8 cellular contexts compared by ENCODE assay signal in the genomic region with DNA sequence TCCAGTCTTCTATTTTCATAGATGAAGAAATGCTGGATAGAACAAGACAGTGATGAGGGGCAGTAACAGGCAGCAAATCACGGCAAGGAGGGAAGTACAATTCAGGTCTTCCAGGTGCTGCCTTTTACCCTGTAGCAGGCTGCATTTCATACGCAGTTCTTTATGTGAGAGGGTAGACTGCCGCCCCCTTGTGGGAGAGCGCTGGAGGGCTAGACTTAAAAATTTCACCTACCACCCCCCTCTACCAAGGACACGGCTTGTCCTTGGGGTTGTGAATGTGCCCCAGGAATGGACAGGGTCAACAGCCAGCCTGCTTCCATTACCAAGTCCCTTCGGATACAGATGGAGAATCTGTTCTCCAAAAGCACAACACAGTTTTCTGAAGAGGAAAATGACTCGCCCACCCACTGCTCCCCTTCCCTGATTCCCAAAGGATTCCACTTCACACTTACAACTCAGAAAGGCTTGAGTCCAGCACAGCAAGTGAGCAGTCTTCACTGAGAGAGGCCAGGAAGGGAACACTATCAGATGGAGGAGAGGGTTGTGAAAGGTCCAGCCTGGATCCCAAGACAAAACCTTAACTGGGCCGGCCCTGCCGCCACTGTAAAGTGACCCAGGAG. TPM values are rescaled to one million over a fixed set of nuclear protein-coding genes. Genes with fewer than 3 reads are reported as not detected.
DNase-seq lines count a peak whose midpoint lies in the region; ATAC-seq and TF ChIP-seq lines count a peak whose summit lies in the region.

No MANE protein-coding gene starts in this region.

- peak overlapping the region; percentile 69 for H3K27ac Mint-ChIP-seq in activated CD8-positive, alpha-beta T cell treated with anti-CD3 and anti-CD28 coated beads for 36 hours

- ATAC-seq in activated CD8-positive, alpha-beta T cell treated with anti-CD3 and anti-CD28 coated beads for 36 hours, result peak; percentile 86
- ATAC-seq in esophagus mucosa (peak; percentile 36), gastroesophageal sphincter (no peak), GM21825 (IDR thresholded peaks at IDR 0.05; ENCODE audit: unreplicated experiment) (no peak), HG03342 (IDR thresholded peaks at IDR 0.05; ENCODE audit: unreplicated experiment) (no peak)

- POLR2A ChIA-PET in activated CD8-positive, alpha-beta T cell treated with anti-CD3 and anti-CD28 coated beads for 36 hours (lab: Charles Lee), result no interaction called here

- H3K36me3 ChIP-seq in KMS-11 (ENCODE audit: insufficient read depth) (no peaks in the 10 kb centered on the region), gastroesophageal sphincter (peaks cover 0 to 95% of the 10 kb centered on the region in 2 donors)

- 62 to 71% methylated on average over 4 to 6 of the region's 9 CpGs for WGBS in gastroesophageal sphincter (ENCODE audit: low coverage in 1 of 2), 2 donors

- H3K36me3 Mint-ChIP-seq in activated CD8-positive, alpha-beta T cell treated with anti-CD3 and anti-CD28 coated beads for 36 hours (ENCODE audit: low read depth), result peaks cover 55% of the 10 kb centered on the region

- H3K9ac ChIP-seq in KMS-11, result no peak overlapping the region

- H3K4me3 ChIP-seq in KMS-11 (IDR thresholded peaks at IDR 0.05; ENCODE audit: insufficient read depth, low read depth, low read length) (no peak overlapping the region), gastroesophageal sphincter (no peak overlapping the region)

- H4K20me1 ChIP-seq in KMS-11 (ENCODE audit: insufficient read depth), result no peaks in the 10 kb centered on the region

- no peak for TF ChIP-seq EP300 in gastroesophageal sphincter (IDR thresholded peaks at IDR 0.05)

- H3K9me3 ChIP-seq in gastroesophageal sphincter, result no peaks in the 10 kb centered on the region

- CTCF ChIA-PET in activated CD8-positive, alpha-beta T cell treated with anti-CD3 and anti-CD28 coated beads for 36 hours (lab: Charles Lee), result interaction anchor here (1.0 to 3.5 kb wide), 10 partner anchors 13 to 326 kb away, joined by 3 to 21 read pairs (median 4); a partner anchor contains a TSS

- H3K27ac ChIP-seq in KMS-11 (no peak overlapping the region), gastroesophageal sphincter (no peak overlapping the region)

- TF ChIP-seq POLR2A in gastroesophageal sphincter (IDR thresholded peaks at IDR 0.05), result no peak

- no peaks in the 10 kb centered on the region for H3K27me3 Mint-ChIP-seq in activated CD8-positive, alpha-beta T cell treated with anti-CD3 and anti-CD28 coated beads for 36 hours

- intact Hi-C loops in activated CD8-positive, alpha-beta T cell treated with anti-CD3 and anti-CD28 coated beads for 36 hours (cut with micrococcal nuclease), result no loop called here

- no peaks in the 10 kb centered on the region for H3K9me3 Mint-ChIP-seq in activated CD8-positive, alpha-beta T cell treated with anti-CD3 and anti-CD28 coated beads for 36 hours

- no peak overlapping the region for H2AFZ ChIP-seq in KMS-11 (ENCODE audit: low read depth)

- DNase-seq in D341Med (ENCODE audit: low spot score), result peak; percentile 58
- DNase-seq in activated CD8-positive, alpha-beta T cell treated with anti-CD3 and anti-CD28 coated beads for 36 hours, result peak; percentile 81
- peak; percentile 68 for DNase-seq in stimulated activated CD4-positive, alpha-beta T cell treated with anti-CD3 and anti-CD28 coated beads, Interleukin-15, amount 100 ng/mL, for 24 hours

- H3K4me2 ChIP-seq in KMS-11, result no peak overlapping the region

- no peaks in the 10 kb centered on the region; the same call in 1 of the 2 replicates for H3K79me2 ChIP-seq in KMS-11 (ENCODE audit: insufficient read depth, low read depth)

- no peaks in the 10 kb centered on the region for H3K27me3 ChIP-seq in KMS-11 (ENCODE audit: insufficient read depth, low read depth)
- H3K27me3 ChIP-seq in gastroesophageal sphincter, result no peaks in the 10 kb centered on the region

- no peak overlapping the region for H3K4me3 Mint-ChIP-seq in activated CD8-positive, alpha-beta T cell treated with anti-CD3 and anti-CD28 coated beads for 36 hours

- peaks cover 38% of the 10 kb centered on the region for H3K4me1 Mint-ChIP-seq in activated CD8-positive, alpha-beta T cell treated with anti-CD3 and anti-CD28 coated beads for 36 hours (ENCODE audit: low read depth)

- H3K4me1 ChIP-seq in KMS-11 (ENCODE audit: low read depth, poor library complexity, severe bottlenecking) (no peaks in the 10 kb centered on the region), gastroesophageal sphincter (peaks cover 0 to 5% (median 0%) of the 10 kb centered on the region in 3 donors)

- peak; percentile 59 for TF ChIP-seq CTCF in KMS-11 (conservative IDR thresholded peaks at IDR 0.05; ENCODE audit: low read depth, low read length)
- TF ChIP-seq CTCF in activated CD8-positive, alpha-beta T cell treated with anti-CD3 and anti-CD28 coated beads for 36 hours (IDR thresholded peaks at IDR 0.05), result peak; percentile 75
- TF ChIP-seq CTCF in gastroesophageal sphincter (IDR thresholded peaks at IDR 0.05), result peak in 2 of 4 experiments; percentile 21 to 40

RNA-seq across cellular contexts. Expression of a gene that starts 7.4 kb away (rescaled TPM):
- 10 to 100 TPM; 54.0 to 54.6 TPM for total RNA-seq in activated CD8-positive, alpha-beta T cell treated with anti-CD3 and anti-CD28 coated beads for 36 hours
- total RNA-seq in esophagus mucosa (29.7 TPM), gastroesophageal sphincter (10 to 100 TPM; 20.5 to 33.5 (median 28.7) TPM)

RNA-seq across cellular contexts. Expression of a gene that starts 7.6 kb away (rescaled TPM):
- total RNA-seq in activated CD8-positive, alpha-beta T cell treated with anti-CD3 and anti-CD28 coated beads for 36 hours, result 100 to 1,000 TPM; 341 to 342 TPM
- 273 TPM for total RNA-seq in esophagus mucosa
- 100 to 1,000 TPM; 166 to 232 (median 192) TPM for total RNA-seq in gastroesophageal sphincter

RNA-seq across cellular contexts. Expression of a gene that starts 14.1 kb away (rescaled TPM):
- 1 to 10 TPM; 1.1 to 1.6 TPM for total RNA-seq in activated CD8-positive, alpha-beta T cell treated with anti-CD3 and anti-CD28 coated beads for 36 hours
- 0.32 TPM for total RNA-seq in esophagus mucosa
- total RNA-seq in gastroesophageal sphincter, result 1 to 10 TPM in 3 of 4 donors, under 1 TPM in 1; 0.25 to 3.6 (median 2.1) TPM

RNA-seq across cellular contexts. Expression of a gene that starts 32.1 kb away (rescaled TPM):
- 1 to 10 TPM; 4.5 to 4.7 TPM for total RNA-seq in activated CD8-positive, alpha-beta T cell treated with anti-CD3 and anti-CD28 coated beads for 36 hours
- total RNA-seq in esophagus mucosa (1.6 TPM), gastroesophageal sphincter (10 to 100 TPM in 2 of 4 donors, 1 to 10 TPM in 2; 5.9 to 24.5 (median 13.7) TPM)

Comparison
In these comparisons a context has a peak if more than half of its experiments do, and no peak if none do; other contexts are left out.
1. ATAC-seq: peak in activated CD8-positive, alpha-beta T cell treated with anti-CD3 and anti-CD28 coated beads for 36 hours (single experiment) and esophagus mucosa (single experiment); none in gastroesophageal sphincter (single experiment), GM21825 (single experiment) and HG03342 (single experiment).
2. Peak in every context shown above with its lines, with median percentiles within 50 percentile points of each other: DNase-seq.